In the genomic region with DNA sequence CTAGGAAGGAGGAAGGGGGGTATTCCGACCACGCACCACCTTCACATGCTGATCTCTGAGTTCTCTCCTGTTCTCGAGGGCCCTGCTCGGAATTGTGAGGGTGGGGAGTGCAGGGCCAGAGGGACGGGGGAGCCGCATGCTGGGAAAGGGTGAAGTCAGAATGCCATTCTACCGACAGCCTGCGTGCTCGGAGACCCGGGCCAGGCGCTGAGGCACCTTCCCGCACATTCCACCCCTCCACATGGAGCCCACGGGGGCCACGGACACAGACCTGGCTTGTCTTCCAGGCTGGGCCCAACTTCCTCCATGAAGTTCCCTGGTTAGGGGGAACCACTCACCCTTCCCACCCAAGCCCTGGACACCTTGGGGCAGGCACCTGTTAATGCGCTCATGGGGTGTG, we compare ENCODE assay signal across 19 cellular contexts.
"Had no signal": no experiment of that assay in that cellular context is flagged by ENCODE, and none has a peak within 500 bp of the region (broad histone marks: within the 10 kb centered on the region; RNA-seq: fewer than 3 reads in every experiment).

No MANE protein-coding gene starts in this region.

- ATAC-seq: activated CD4-positive, alpha-beta T cell treated with anti-CD3 and anti-CD28 coated beads for 36 hours; activated CD8-positive, alpha-beta T cell treated with anti-CD3 and anti-CD28 coated beads for 36 hours; activated naive CD8-positive, alpha-beta T cell treated with anti-CD3 and anti-CD28 coated beads, Interleukin-2, amount 50 U/mL, for 24 hours; left lobe of liver; T-cell had no signal

- H3K36me3 ChIP-seq: stomach, tibial nerve had no signal

- H3K4me3 Mint-ChIP-seq: activated CD4-positive, alpha-beta T cell treated with anti-CD3 and anti-CD28 coated beads for 36 hours; activated CD8-positive, alpha-beta T cell treated with anti-CD3 and anti-CD28 coated beads for 36 hours; activated naive CD8-positive, alpha-beta T cell treated with anti-CD3 and anti-CD28 coated beads, Interleukin-2, amount 50 U/mL, for 24 hours; activated T-helper 1 cell treated with anti-CD3 and anti-CD28 coated beads, Interleukin-12 subunit alpha, Interleukin-12 subunit beta, Interleukin-2, Interleukin-4 antibody, amounts not matched to agents 30 ng/mL and 10 ng/mL and 1 ng/mL, durations not matched to agents 14 hours and 24 hours and 36 hours; immature natural killer cell; nephron progenitor cell; T-cell had no signal

- H3K36me3 Mint-ChIP-seq: immature natural killer cell, T-cell had no signal

- H3K9me3 Mint-ChIP-seq: activated CD8-positive, alpha-beta T cell treated with anti-CD3 and anti-CD28 coated beads for 36 hours; activated naive CD8-positive, alpha-beta T cell treated with anti-CD3 and anti-CD28 coated beads, Interleukin-2, amount 50 U/mL, for 24 hours; activated T-helper 1 cell treated with anti-CD3 and anti-CD28 coated beads, Interleukin-12 subunit alpha, Interleukin-12 subunit beta, Interleukin-2, Interleukin-4 antibody, amounts not matched to agents 30 ng/mL and 10 ng/mL and 1 ng/mL, durations not matched to agents 14 hours and 24 hours and 36 hours; immature natural killer cell; nephron progenitor cell; T-cell had no signal

- H3K4me3 ChIP-seq: coronary artery, skin epidermis, stomach, tibial nerve had no signal

- DNase-seq: activated CD4-positive, alpha-beta T cell treated with anti-CD3 and anti-CD28 coated beads for 36 hours; activated CD8-positive, alpha-beta memory T cell treated with anti-CD3 and anti-CD28 coated beads, Interleukin-2, amount 50 U/mL, for 4 hours; activated CD8-positive, alpha-beta T cell treated with anti-CD3 and anti-CD28 coated beads for 36 hours; activated naive CD4-positive, alpha-beta T cell treated with Interleukin-2 at 50 U/mL for 16 hours; activated naive CD8-positive, alpha-beta T cell treated with anti-CD3 and anti-CD28 coated beads, Interleukin-2, amount 50 U/mL, for 24 hours; caudate nucleus; effector memory CD4-positive, alpha-beta T cell; erythroblast; immature natural killer cell; mesenchymal stem cell; nephron progenitor cell; stomach; T-cell; T1000 had no signal

- H3K27me3 ChIP-seq: stomach, tibial nerve had no signal

- H3K27me3 Mint-ChIP-seq: activated CD4-positive, alpha-beta T cell treated with anti-CD3 and anti-CD28 coated beads for 36 hours; activated CD8-positive, alpha-beta T cell treated with anti-CD3 and anti-CD28 coated beads for 36 hours; T-cell had no signal

- H3K27ac Mint-ChIP-seq: activated CD4-positive, alpha-beta T cell treated with anti-CD3 and anti-CD28 coated beads for 36 hours; activated CD8-positive, alpha-beta T cell treated with anti-CD3 and anti-CD28 coated beads for 36 hours; activated naive CD8-positive, alpha-beta T cell treated with anti-CD3 and anti-CD28 coated beads, Interleukin-2, amount 50 U/mL, for 24 hours; activated T-helper 1 cell treated with anti-CD3 and anti-CD28 coated beads, Interleukin-12 subunit alpha, Interleukin-12 subunit beta, Interleukin-2, Interleukin-4 antibody, amounts not matched to agents 30 ng/mL and 10 ng/mL and 1 ng/mL, durations not matched to agents 14 hours and 24 hours and 36 hours; immature natural killer cell; nephron progenitor cell; T-cell had no signal

- H3K27ac ChIP-seq: coronary artery, stomach, tibial nerve had no signal

- H3K9me3 ChIP-seq: stomach had no signal
